In the genomic region with DNA sequence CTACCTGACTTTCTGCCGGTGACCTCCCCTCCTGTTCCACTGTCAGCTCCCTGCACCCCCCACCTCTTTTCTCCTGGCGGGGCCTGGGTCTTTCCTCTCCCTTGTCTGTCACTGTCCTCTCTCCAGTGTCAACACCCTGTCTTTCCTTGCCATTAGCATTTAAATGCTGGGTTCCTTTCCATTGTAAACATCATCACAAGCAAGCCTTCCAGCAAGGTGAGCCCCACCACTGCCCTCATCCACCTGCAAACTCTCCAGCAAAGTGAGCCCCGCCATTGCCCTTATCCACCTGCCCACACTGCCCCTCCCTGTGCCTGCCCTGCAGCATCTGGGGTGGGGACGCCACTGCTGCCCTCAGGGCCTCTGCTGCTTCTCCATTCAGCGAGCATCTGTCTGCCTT, we compare ENCODE assay signal across 1 cellular context.
TF ChIP-seq lines count a peak whose summit lies in the region.

No MANE protein-coding gene starts in this region.

TF ChIP-seq in WTC11, 78 proteins besides CTCF, POLR2A, EP300 and RAD21 (continued from another document):
- TF ChIP-seq, protein P1, sequence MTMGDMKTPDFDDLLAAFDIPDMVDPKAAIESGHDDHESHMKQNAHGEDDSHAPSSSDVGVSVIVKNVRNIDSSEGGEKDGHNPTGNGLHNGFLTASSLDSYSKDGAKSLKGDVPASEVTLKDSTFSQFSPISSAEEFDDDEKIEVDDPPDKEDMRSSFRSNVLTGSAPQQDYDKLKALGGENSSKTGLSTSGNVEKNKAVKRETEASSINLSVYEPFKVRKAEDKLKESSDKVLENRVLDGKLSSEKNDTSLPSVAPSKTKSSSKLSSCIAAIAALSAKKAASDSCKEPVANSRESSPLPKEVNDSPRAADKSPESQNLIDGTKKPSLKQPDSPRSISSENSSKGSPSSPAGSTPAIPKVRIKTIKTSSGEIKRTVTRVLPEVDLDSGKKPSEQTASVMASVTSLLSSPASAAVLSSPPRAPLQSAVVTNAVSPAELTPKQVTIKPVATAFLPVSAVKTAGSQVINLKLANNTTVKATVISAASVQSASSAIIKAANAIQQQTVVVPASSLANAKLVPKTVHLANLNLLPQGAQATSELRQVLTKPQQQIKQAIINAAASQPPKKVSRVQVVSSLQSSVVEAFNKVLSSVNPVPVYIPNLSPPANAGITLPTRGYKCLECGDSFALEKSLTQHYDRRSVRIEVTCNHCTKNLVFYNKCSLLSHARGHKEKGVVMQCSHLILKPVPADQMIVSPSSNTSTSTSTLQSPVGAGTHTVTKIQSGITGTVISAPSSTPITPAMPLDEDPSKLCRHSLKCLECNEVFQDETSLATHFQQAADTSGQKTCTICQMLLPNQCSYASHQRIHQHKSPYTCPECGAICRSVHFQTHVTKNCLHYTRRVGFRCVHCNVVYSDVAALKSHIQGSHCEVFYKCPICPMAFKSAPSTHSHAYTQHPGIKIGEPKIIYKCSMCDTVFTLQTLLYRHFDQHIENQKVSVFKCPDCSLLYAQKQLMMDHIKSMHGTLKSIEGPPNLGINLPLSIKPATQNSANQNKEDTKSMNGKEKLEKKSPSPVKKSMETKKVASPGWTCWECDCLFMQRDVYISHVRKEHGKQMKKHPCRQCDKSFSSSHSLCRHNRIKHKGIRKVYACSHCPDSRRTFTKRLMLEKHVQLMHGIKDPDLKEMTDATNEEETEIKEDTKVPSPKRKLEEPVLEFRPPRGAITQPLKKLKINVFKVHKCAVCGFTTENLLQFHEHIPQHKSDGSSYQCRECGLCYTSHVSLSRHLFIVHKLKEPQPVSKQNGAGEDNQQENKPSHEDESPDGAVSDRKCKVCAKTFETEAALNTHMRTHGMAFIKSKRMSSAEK (CRISPR knock-in tag; IDR thresholded peaks at IDR 0.05; ENCODE audit: borderline replicate concordance) = no peak
- TF ChIP-seq, protein P2, sequence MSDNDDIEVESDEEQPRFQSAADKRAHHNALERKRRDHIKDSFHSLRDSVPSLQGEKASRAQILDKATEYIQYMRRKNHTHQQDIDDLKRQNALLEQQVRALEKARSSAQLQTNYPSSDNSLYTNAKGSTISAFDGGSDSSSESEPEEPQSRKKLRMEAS (CRISPR knock-in tag; IDR thresholded peaks at IDR 0.05) = peak; percentile 41; the same call in 1 of the 2 replicates
- no peak for TF ChIP-seq IRF2 (CRISPR knock-in tag; IDR thresholded peaks at IDR 0.05; ENCODE audit: borderline replicate concordance, low read depth)
- TF ChIP-seq, protein P3, sequence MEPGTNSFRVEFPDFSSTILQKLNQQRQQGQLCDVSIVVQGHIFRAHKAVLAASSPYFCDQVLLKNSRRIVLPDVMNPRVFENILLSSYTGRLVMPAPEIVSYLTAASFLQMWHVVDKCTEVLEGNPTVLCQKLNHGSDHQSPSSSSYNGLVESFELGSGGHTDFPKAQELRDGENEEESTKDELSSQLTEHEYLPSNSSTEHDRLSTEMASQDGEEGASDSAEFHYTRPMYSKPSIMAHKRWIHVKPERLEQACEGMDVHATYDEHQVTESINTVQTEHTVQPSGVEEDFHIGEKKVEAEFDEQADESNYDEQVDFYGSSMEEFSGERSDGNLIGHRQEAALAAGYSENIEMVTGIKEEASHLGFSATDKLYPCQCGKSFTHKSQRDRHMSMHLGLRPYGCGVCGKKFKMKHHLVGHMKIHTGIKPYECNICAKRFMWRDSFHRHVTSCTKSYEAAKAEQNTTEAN (CRISPR knock-in tag; IDR thresholded peaks at IDR 0.05) = no peak
- TF ChIP-seq, protein P4, sequence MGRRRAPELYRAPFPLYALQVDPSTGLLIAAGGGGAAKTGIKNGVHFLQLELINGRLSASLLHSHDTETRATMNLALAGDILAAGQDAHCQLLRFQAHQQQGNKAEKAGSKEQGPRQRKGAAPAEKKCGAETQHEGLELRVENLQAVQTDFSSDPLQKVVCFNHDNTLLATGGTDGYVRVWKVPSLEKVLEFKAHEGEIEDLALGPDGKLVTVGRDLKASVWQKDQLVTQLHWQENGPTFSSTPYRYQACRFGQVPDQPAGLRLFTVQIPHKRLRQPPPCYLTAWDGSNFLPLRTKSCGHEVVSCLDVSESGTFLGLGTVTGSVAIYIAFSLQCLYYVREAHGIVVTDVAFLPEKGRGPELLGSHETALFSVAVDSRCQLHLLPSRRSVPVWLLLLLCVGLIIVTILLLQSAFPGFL (CRISPR knock-in tag; IDR thresholded peaks at IDR 0.05; ENCODE audit: borderline replicate concordance) = no peak
- TF ChIP-seq, protein P5, sequence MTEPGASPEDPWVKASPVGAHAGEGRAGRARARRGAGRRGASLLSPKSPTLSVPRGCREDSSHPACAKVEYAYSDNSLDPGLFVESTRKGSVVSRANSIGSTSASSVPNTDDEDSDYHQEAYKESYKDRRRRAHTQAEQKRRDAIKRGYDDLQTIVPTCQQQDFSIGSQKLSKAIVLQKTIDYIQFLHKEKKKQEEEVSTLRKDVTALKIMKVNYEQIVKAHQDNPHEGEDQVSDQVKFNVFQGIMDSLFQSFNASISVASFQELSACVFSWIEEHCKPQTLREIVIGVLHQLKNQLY (CRISPR knock-in tag; IDR thresholded peaks at IDR 0.05) = no peak
- TF ChIP-seq, protein P6, sequence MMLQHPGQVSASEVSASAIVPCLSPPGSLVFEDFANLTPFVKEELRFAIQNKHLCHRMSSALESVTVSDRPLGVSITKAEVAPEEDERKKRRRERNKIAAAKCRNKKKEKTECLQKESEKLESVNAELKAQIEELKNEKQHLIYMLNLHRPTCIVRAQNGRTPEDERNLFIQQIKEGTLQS (CRISPR knock-in tag; conservative IDR thresholded peaks at IDR 0.05) = no peak
